ENCODE assay signal across 13 cellular contexts in genomic region chr21:32463367-32463766, GRCh38. TPM values are rescaled to one million over a fixed set of nuclear protein-coding genes. Genes with fewer than 3 reads are reported as not detected.
DNase-seq lines count a peak whose midpoint lies in the region; ATAC-seq, FAIRE-seq and TF ChIP-seq lines count a peak whose summit lies in the region.
"Had no signal": no experiment of that assay in that cellular context is flagged by ENCODE, and none has a peak within 500 bp of the region (broad histone marks: within the 10 kb centered on the region; RNA-seq: fewer than 3 reads in every experiment).

No MANE protein-coding gene starts in this region.

- WGBS in thyroid gland, 2 donors = 89 to 92% methylated on average over 7 of the region's 7 CpGs

- peaks cover 4% of the 10 kb centered on the region for H3K4me1 Mint-ChIP-seq in activated T-cell treated with anti-CD3 and anti-CD28 coated beads, Interleukin-2, amount 50 U/mL, for 24 hours (ENCODE audit: low read depth)

- H3K4me3 Mint-ChIP-seq in activated T-cell treated with anti-CD3 and anti-CD28 coated beads, Interleukin-2, amount 50 U/mL, for 24 hours = no peak overlapping the region
- H3K4me3 Mint-ChIP-seq: central memory CD8-positive, alpha-beta T cell; type B pancreatic cell had no signal

- intact Hi-C loops in thyroid gland (cut with DNase I) = no loop called here

- peaks cover 10 to 19% of the 10 kb centered on the region in 2 donors for H3K4me1 ChIP-seq in thyroid gland

- H3K27me3 ChIP-seq in thyroid gland = no peaks in the 10 kb centered on the region

- peaks cover 61% of the 10 kb centered on the region for H3K36me3 Mint-ChIP-seq in activated T-cell treated with anti-CD3 and anti-CD28 coated beads, Interleukin-2, amount 50 U/mL, for 24 hours (ENCODE audit: low read depth)
- H3K36me3 Mint-ChIP-seq: type B pancreatic cell had no signal

- H3K36me3 ChIP-seq in thyroid gland = peaks cover 0 to under 1% of the 10 kb centered on the region in 2 donors

- DNase-seq in H54 (ENCODE audit: insufficient read length, low spot score) = peak; percentile 63
- DNase-seq in SW480 (ENCODE audit: low spot score) = peak; percentile 97
- DNase-seq in fibroblast of peridontal ligament (ENCODE audit: extremely low read depth) = peak; percentile 53
- no peak for DNase-seq in thyroid gland
- no peak for DNase-seq in stimulated activated CD4-positive, alpha-beta T cell treated with anti-CD3 and anti-CD28 coated beads, Interleukin-1b, Interleukin-23, amount 100 ng/mL, for 48 hours
- no peak for DNase-seq in activated T-cell treated with anti-CD3 and anti-CD28 coated beads, Interleukin-2, amount 50 U/mL, for 24 hours
- DNase-seq: DND-41, KBM-7, NCI-H2171, retina had no signal

- no peaks in the 10 kb centered on the region for H3K9me3 Mint-ChIP-seq in activated T-cell treated with anti-CD3 and anti-CD28 coated beads, Interleukin-2, amount 50 U/mL, for 24 hours
- H3K9me3 Mint-ChIP-seq: central memory CD8-positive, alpha-beta T cell; type B pancreatic cell had no signal

- H3K27me3 Mint-ChIP-seq in activated T-cell treated with anti-CD3 and anti-CD28 coated beads, Interleukin-2, amount 50 U/mL, for 24 hours = no peaks in the 10 kb centered on the region
- H3K27me3 Mint-ChIP-seq: central memory CD8-positive, alpha-beta T cell had no signal

- no peaks in the 10 kb centered on the region for H3K9me3 ChIP-seq in thyroid gland

- no peak for TF ChIP-seq CTCF in thyroid gland (IDR thresholded peaks at IDR 0.05)

- ATAC-seq in HG03460 (IDR thresholded peaks at IDR 0.05; ENCODE audit: unreplicated experiment) = no peak

- H3K4me3 ChIP-seq in thyroid gland (replicated peaks in 1 of 3) = no peak overlapping the region

- no peak overlapping the region for H3K27ac Mint-ChIP-seq in activated T-cell treated with anti-CD3 and anti-CD28 coated beads, Interleukin-2, amount 50 U/mL, for 24 hours
- H3K27ac Mint-ChIP-seq: type B pancreatic cell had no signal

- peak overlapping the region; percentile 6 to 69 (median 50) for H3K27ac ChIP-seq in thyroid gland

- no peak for TF ChIP-seq POLR2A in H54 (IDR thresholded peaks at IDR 0.05; ENCODE audit: low read depth, low read length)
- TF ChIP-seq POLR2A in thyroid gland (IDR thresholded peaks at IDR 0.05) = no peak

- FAIRE-seq in H54 (lab: Jason Lieb, UNC) = no peak

RNA-seq across cellular contexts. Expression of gene EVA1C, which starts 50.9 kb away (rescaled TPM):
- total RNA-seq in thyroid gland = 10 to 100 TPM; 25.4 to 44.6 (median 35.2) TPM

Comparison
In these comparisons a context has a peak if more than half of its experiments do, and no peak if none do; other contexts are left out.
1. DNase-seq: peak in H54 (single experiment), SW480 (single experiment) and fibroblast of peridontal ligament (single experiment); none in thyroid gland (0 of 2), stimulated activated CD4-positive, alpha-beta T cell treated with anti-CD3 and anti-CD28 coated beads, Interleukin-1b, Interleukin-23, amount 100 ng/mL, for 48 hours (single experiment) and activated T-cell treated with anti-CD3 and anti-CD28 coated beads, Interleukin-2, amount 50 U/mL, for 24 hours (single experiment).